ENCODE assay signal across 16 cellular contexts in the genomic region with DNA sequence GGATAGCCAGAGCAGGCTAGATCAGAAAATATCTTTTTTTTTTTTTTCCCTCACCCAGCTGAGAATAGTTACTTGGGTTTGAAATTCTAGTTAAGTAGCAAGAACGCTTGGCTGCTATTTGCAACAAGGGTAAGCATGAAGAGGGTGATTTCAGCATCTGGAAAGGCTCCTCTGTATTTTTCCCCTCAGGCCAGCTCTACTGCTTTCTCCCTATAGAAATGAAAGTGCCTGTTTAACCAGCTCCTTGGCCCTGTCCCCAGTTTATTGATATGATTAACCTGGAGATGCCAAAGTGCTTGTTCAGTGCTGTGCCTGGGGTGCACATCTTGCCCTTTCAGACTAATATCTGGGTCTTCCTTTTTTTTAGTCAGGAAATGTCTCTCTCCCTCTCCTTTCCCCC. TPM values are rescaled to one million over a fixed set of nuclear protein-coding genes. Genes with fewer than 3 reads are reported as not detected.
DNase-seq lines count a peak whose midpoint lies in the region; ATAC-seq, FAIRE-seq and TF ChIP-seq lines count a peak whose summit lies in the region.
"Had no signal": no experiment of that assay in that cellular context is flagged by ENCODE, and none has a peak within 500 bp of the region (broad histone marks: within the 10 kb centered on the region; RNA-seq: fewer than 3 reads in every experiment).

No MANE protein-coding gene starts in this region.

- no peak for ATAC-seq in thoracic aorta (ENCODE audit: insufficient number of reproducible peaks, low FRiP score, low read depth)
- no peak for ATAC-seq in HG03135 (IDR thresholded peaks at IDR 0.05; ENCODE audit: unreplicated experiment)
- no peak for ATAC-seq in GM21528 (IDR thresholded peaks at IDR 0.05; ENCODE audit: low FRiP score, unreplicated experiment)
- ATAC-seq in GM21723 (IDR thresholded peaks at IDR 0.05; ENCODE audit: unreplicated experiment) = no peak

- H3K4me1 ChIP-seq in endodermal cell (ENCODE audit: control insufficient read depth, insufficient read depth, low read length) = no peaks in the 10 kb centered on the region
- H3K4me1 ChIP-seq in keratinocyte (ENCODE audit: control insufficient read depth, extremely low read depth, insufficient read depth, low read length) = peaks cover 18% of the 10 kb centered on the region
- peaks cover 7 to 37% of the 10 kb centered on the region in 2 donors for H3K4me1 ChIP-seq in thoracic aorta (ENCODE audit: control insufficient read depth in 1 of 2, low read depth in 2 of 2)

- H3K27ac ChIP-seq in endodermal cell (ENCODE audit: low read depth, low read length) = no peak overlapping the region
- no peak overlapping the region for H3K27ac ChIP-seq in keratinocyte (ENCODE audit: control insufficient read depth, insufficient read depth, low read length)
- H3K27ac ChIP-seq in thoracic aorta = peak overlapping the region; percentile 59 to 71
- H3K27ac ChIP-seq: HL-60 had no signal

- H3K36me3 ChIP-seq in endodermal cell (ENCODE audit: control insufficient read depth, insufficient read depth, low read length) = peaks cover 98% of the 10 kb centered on the region
- peaks cover 57 to 61% of the 10 kb centered on the region in 2 experiments for H3K36me3 ChIP-seq in keratinocyte (ENCODE audit: control insufficient read depth in 2 of 2, extremely low read depth in 1 of 2, insufficient read depth in 2 of 2, low read length in 2 of 2)
- peaks cover 61% of the 10 kb centered on the region for H3K36me3 ChIP-seq in thoracic aorta

- TF ChIP-seq CTCF in endodermal cell (conservative IDR thresholded peaks at IDR 0.05) (no peak), keratinocyte (optimal IDR thresholded peaks at IDR 0.05 in 1 of 3, IDR thresholded peaks at IDR 0.05 in 1 of 3, conservative IDR thresholded peaks at IDR 0.05 in 1 of 3; ENCODE audit: extremely low read depth in 1 of 3, insufficient read depth in 2 of 3, low read length in 3 of 3) (no peak), thoracic aorta (IDR thresholded peaks at IDR 0.05) (no peak)

- H3K36me3 Mint-ChIP-seq in activated T-cell treated with anti-CD3 and anti-CD28 coated beads, Interleukin-2, amount 50 U/mL, for 24 hours (ENCODE audit: low read depth) = peaks cover 97% of the 10 kb centered on the region
- H3K36me3 Mint-ChIP-seq in endodermal cell (ENCODE audit: low read depth) = peaks cover 93% of the 10 kb centered on the region

- no peaks in the 10 kb centered on the region for H3K9me1 ChIP-seq in keratinocyte (ENCODE audit: control insufficient read depth, extremely low read depth, insufficient read depth, low read length)

- H3K4me1 Mint-ChIP-seq in activated T-cell treated with anti-CD3 and anti-CD28 coated beads, Interleukin-2, amount 50 U/mL, for 24 hours (ENCODE audit: low read depth) = peaks cover 21% of the 10 kb centered on the region
- no peaks in the 10 kb centered on the region for H3K4me1 Mint-ChIP-seq in endodermal cell

- H3K9me3 ChIP-seq in endodermal cell (ENCODE audit: control insufficient read depth, low read length) = no peaks in the 10 kb centered on the region
- no peaks in the 10 kb centered on the region for H3K9me3 ChIP-seq in keratinocyte (ENCODE audit: control insufficient read depth, low read depth, low read length)
- H3K9me3 ChIP-seq in thoracic aorta = no peaks in the 10 kb centered on the region
- H3K9me3 ChIP-seq: MG63 had no signal

- dilution Hi-C loops in keratinocyte (cut with MboI; ENCODE audit: extremely low pct_ligation_motif_present, low sequenced_read_pairs) = no loop called here

- H3K27me3 Mint-ChIP-seq in activated T-cell treated with anti-CD3 and anti-CD28 coated beads, Interleukin-2, amount 50 U/mL, for 24 hours = no peaks in the 10 kb centered on the region
- H3K27me3 Mint-ChIP-seq in endodermal cell (ENCODE audit: insufficient read depth) = no peaks in the 10 kb centered on the region
- H3K27me3 Mint-ChIP-seq: dendritic cell treated with granulocyte-macrophage colony-stimulating factor and Interleukin-4, amounts not matched to agents 40 ng/mL and 50 ng/mL, for 4 days had no signal

- H3K4me3 Mint-ChIP-seq in activated T-cell treated with anti-CD3 and anti-CD28 coated beads, Interleukin-2, amount 50 U/mL, for 24 hours = no peak overlapping the region
- no peak overlapping the region for H3K4me3 Mint-ChIP-seq in endodermal cell
- H3K4me3 Mint-ChIP-seq: dendritic cell treated with granulocyte-macrophage colony-stimulating factor and Interleukin-4, amounts not matched to agents 40 ng/mL and 50 ng/mL, for 4 days had no signal

- H3K9me3 Mint-ChIP-seq in activated T-cell treated with anti-CD3 and anti-CD28 coated beads, Interleukin-2, amount 50 U/mL, for 24 hours = no peaks in the 10 kb centered on the region
- no peaks in the 10 kb centered on the region for H3K9me3 Mint-ChIP-seq in endodermal cell
- H3K9me3 Mint-ChIP-seq: activated T-helper 2 cell treated with anti-CD3 and anti-CD28 coated beads, Interferon-gamma antibody, Interleukin-2, Interleukin-4, amounts not matched to agents 10 μg/mL and 5 μg/mL and 100 μg/mL, durations not matched to agents 14 hours and 24 hours and 36 hours; dendritic cell treated with granulocyte-macrophage colony-stimulating factor and Interleukin-4, amounts not matched to agents 40 ng/mL and 50 ng/mL, for 4 days had no signal

- H3K9ac ChIP-seq in endodermal cell (ENCODE audit: extremely low read depth, low read length, poor library complexity, severe bottlenecking) (no peak overlapping the region), keratinocyte (ENCODE audit: control insufficient read depth, extremely low read depth, insufficient read depth, low read length) (no peak overlapping the region)

- peaks cover 6% of the 10 kb centered on the region for H4K20me1 ChIP-seq in keratinocyte (ENCODE audit: control insufficient read depth, extremely low read depth, insufficient read depth, low read length)

- H3K4me3 ChIP-seq in endodermal cell (ENCODE audit: low read length) (no peak overlapping the region), keratinocyte (ENCODE audit: control insufficient read depth in 2 of 3, extremely low read depth in 1 of 3, insufficient read depth in 2 of 3, low read depth in 1 of 3, low read length in 3 of 3) (no peak overlapping the region), thoracic aorta (peak overlapping the region; percentile 14)
- H3K4me3 ChIP-seq: MG63 had no signal

- H3K27me3 ChIP-seq in endodermal cell (ENCODE audit: control insufficient read depth, insufficient read depth, low read length, poor library complexity, severe bottlenecking) (no peaks in the 10 kb centered on the region), keratinocyte (ENCODE audit: control insufficient read depth, extremely low read depth, insufficient read depth, low read length) (no peaks in the 10 kb centered on the region), thoracic aorta (replicated peaks; ENCODE audit: insufficient read depth) (no peaks in the 10 kb centered on the region)
- H3K27me3 ChIP-seq: MG63 had no signal

- WGBS in endodermal cell (ENCODE audit: insufficient coverage in 1 of 2, insufficient read length in 1 of 2), 2 experiments = 79 to 83% methylated on average over 1 of the region's 1 CpG

- H2AFZ ChIP-seq in keratinocyte (ENCODE audit: control insufficient read depth, low read length) = no peak overlapping the region

- DNase-seq in activated T-cell treated with anti-CD3 and anti-CD28 coated beads, Interleukin-2, amount 50 U/mL, for 24 hours = no peak
- no peak for DNase-seq in activated T-cell treated with anti-CD3 and anti-CD28 coated beads, Interleukin-2, amount 50 U/mL, for 1 hour
- DNase-seq in endodermal cell = no peak
- no peak for DNase-seq in keratinocyte (ENCODE audit: low read depth, low spot score)
- DNase-seq in thoracic aorta (ENCODE audit: low spot score) = no peak
- DNase-seq: activated CD4-positive, CD25-positive, alpha-beta regulatory T cell treated with anti-CD3 and anti-CD28 coated beads, Interleukin-2, amount 50 U/mL, for 72 hours; MG63; NCI-H510A treated with DMSO at 0.1 percent for 48 hours; stimulated activated CD8-positive, alpha-beta memory T cell treated with anti-CD3 and anti-CD28 coated beads, Interleukin-4, amount 100 ng/mL, for 48 hours had no signal

- no peaks in the 10 kb centered on the region for H3K79me2 ChIP-seq in keratinocyte (ENCODE audit: control insufficient read depth, insufficient read depth, low read length)

- peak overlapping the region; percentile 7 for H3K27ac Mint-ChIP-seq in activated T-cell treated with anti-CD3 and anti-CD28 coated beads, Interleukin-2, amount 50 U/mL, for 24 hours
- peak overlapping the region; percentile 9 for H3K27ac Mint-ChIP-seq in endodermal cell
- H3K27ac Mint-ChIP-seq: activated T-helper 2 cell treated with anti-CD3 and anti-CD28 coated beads, Interferon-gamma antibody, Interleukin-2, Interleukin-4, amounts not matched to agents 10 μg/mL and 5 μg/mL and 100 μg/mL, durations not matched to agents 14 hours and 24 hours and 36 hours; dendritic cell treated with granulocyte-macrophage colony-stimulating factor and Interleukin-4, amounts not matched to agents 40 ng/mL and 50 ng/mL, for 4 days had no signal

- no peak for FAIRE-seq in keratinocyte (lab: Jason Lieb, UNC)
- FAIRE-seq: A204.1 had no signal

- peak overlapping the region; percentile 25 for H3K4me2 ChIP-seq in keratinocyte (ENCODE audit: control insufficient read depth, extremely low read depth, insufficient read depth, low read depth, low read length)

RNA-seq across cellular contexts. Expression of gene AP3M1, which starts 37.1 kb away (rescaled TPM):
- 10 to 100 TPM; 47.2 to 53.5 TPM for total RNA-seq in endodermal cell
- 72.4 TPM for polyA plus RNA-seq in endodermal cell (2013, experiment 1 of 2)
- polyA plus RNA-seq in endodermal cell (2013, experiment 2 of 2) = 64.9 TPM
- 37.1 to 53.5 TPM (median 44.1 TPM) in 3 replicates for polyA plus RNA-seq in keratinocyte
- 17.4 TPM for polyA plus RNA-seq in keratinocyte (2011; ENCODE audit: low read depth)
- 26.7 and 58.2 TPM in 2 replicates for polyA plus RNA-seq in keratinocyte (2011; cell fraction: cytosol; rRNA removed)
- 46.9 and 58.5 TPM in 2 replicates for polyA plus RNA-seq in keratinocyte (2011; cell fraction: nucleus; rRNA removed)
- 18.9 and 25.8 TPM in 2 replicates for polyA plus RNA-seq in keratinocyte (2012; ENCODE audit: low replicate concordance)
- 16.7 to 59.7 TPM (median 35.2 TPM) in 3 replicates for polyA minus RNA-seq in keratinocyte
- polyA minus RNA-seq in keratinocyte (2011; cell fraction: cytosol; rRNA and poly(A)+ RNA removed) = 33.6 TPM
- polyA minus RNA-seq in keratinocyte (2011; cell fraction: nucleus; rRNA and poly(A)+ RNA removed) = 24.9 and 45.7 TPM in 2 replicates
- total RNA-seq in thoracic aorta = 10 to 100 TPM; 22.7 to 29.3 TPM

RNA-seq across cellular contexts. Expression of gene ADK, which starts 37.5 kb away (rescaled TPM):
- total RNA-seq in endodermal cell (10 to 100 TPM; 23.6 to 36.7 TPM), thoracic aorta (10 to 100 TPM; 14.4 to 24.3 TPM)
- 37.2 TPM for polyA plus RNA-seq in endodermal cell (2013, experiment 1 of 2)
- polyA plus RNA-seq in endodermal cell (2013, experiment 2 of 2) = 39.2 TPM
- 73.0 to 139 TPM (median 92.6 TPM) in 3 replicates for polyA plus RNA-seq in keratinocyte
- polyA plus RNA-seq in keratinocyte (2011; ENCODE audit: low read depth) = 54.7 TPM
- polyA plus RNA-seq in keratinocyte (2011; cell fraction: cytosol; rRNA removed) = 66.4 and 127 TPM in 2 replicates
- 54.4 and 63.4 TPM in 2 replicates for polyA plus RNA-seq in keratinocyte (2011; cell fraction: nucleus; rRNA removed)
- 58.0 and 90.5 TPM in 2 replicates for polyA plus RNA-seq in keratinocyte (2012; ENCODE audit: low replicate concordance)
- 12.8 to 83.9 TPM (median 38.5 TPM) in 3 replicates for polyA minus RNA-seq in keratinocyte
- 43.5 TPM for polyA minus RNA-seq in keratinocyte (2011; cell fraction: cytosol; rRNA and poly(A)+ RNA removed)
- 34.0 and 74.5 TPM in 2 replicates for polyA minus RNA-seq in keratinocyte (2011; cell fraction: nucleus; rRNA and poly(A)+ RNA removed)

Comparison
In these comparisons a context has a peak if more than half of its experiments do, and no peak if none do; other contexts are left out.
1. H3K27ac ChIP-seq: peak in thoracic aorta (2 of 2); none in endodermal cell (single experiment) and keratinocyte (single experiment).